23 cellular contexts compared by ENCODE assay signal in the genomic region with DNA sequence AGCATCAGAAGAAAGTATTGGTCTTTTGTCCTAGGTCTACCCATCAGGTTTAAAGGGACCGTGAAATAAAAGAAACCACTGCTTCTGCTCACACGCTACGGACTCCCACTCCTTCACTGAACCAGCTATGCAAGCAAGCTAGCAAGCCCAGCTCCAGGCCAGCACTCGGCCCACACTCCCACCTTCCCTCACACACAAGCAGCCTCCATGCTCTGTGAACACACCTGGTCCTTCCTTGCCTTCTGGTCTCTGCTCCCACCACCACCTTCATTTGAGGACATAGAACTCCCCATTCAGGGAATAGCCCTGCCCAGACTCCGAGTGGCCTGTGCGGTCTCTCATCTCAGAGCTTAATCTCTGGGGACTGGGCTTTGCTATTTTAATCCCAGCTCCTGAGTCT.
"Had no signal": no experiment of that assay in that cellular context is flagged by ENCODE, and none has a peak within 500 bp of the region (broad histone marks: within the 10 kb centered on the region; RNA-seq: fewer than 3 reads in every experiment).

No MANE protein-coding gene starts in this region.

- H3K4me3 ChIP-seq: colonic mucosa, gastroesophageal sphincter, heart left ventricle, hepatocyte, left lung, lower lobe of right lung had no signal

- H3K36me3 ChIP-seq: colonic mucosa, gastroesophageal sphincter, heart left ventricle, left lung, lower lobe of right lung had no signal

- H3K9me3 ChIP-seq: colonic mucosa, gastroesophageal sphincter, heart left ventricle, left lung, lower lobe of right lung had no signal

- H3K27me3 ChIP-seq: colonic mucosa, foreskin keratinocyte, gastroesophageal sphincter, hepatocyte, left lung had no signal

- H3K9me3 Mint-ChIP-seq: immature natural killer cell had no signal

- DNase-seq: colonic mucosa; cortex of kidney; effector CD8-positive, alpha-beta T cell; effector memory CD8-positive, alpha-beta T cell; endodermal cell; erythroblast; foreskin keratinocyte; heart left ventricle; hypothalamus; immature natural killer cell; islet precursor cell; kidney; left cardiac atrium; left lung; left ventricle myocardium superior; lower lobe of right lung; mesenchymal stem cell; naive thymus-derived CD4-positive, alpha-beta T cell had no signal

- H3K36me3 Mint-ChIP-seq: immature natural killer cell; mesothelial cell of epicardium; naive thymus-derived CD4-positive, alpha-beta T cell had no signal

- H3K4me3 Mint-ChIP-seq: dendritic cell treated with granulocyte-macrophage colony-stimulating factor and Interleukin-4, amounts not matched to agents 40 ng/mL and 50 ng/mL, for 4 days; effector memory CD8-positive, alpha-beta T cell; endodermal cell; immature natural killer cell; mesothelial cell of epicardium; naive thymus-derived CD4-positive, alpha-beta T cell had no signal

- H3K4me1 ChIP-seq: colonic mucosa, foreskin keratinocyte, gastroesophageal sphincter, heart left ventricle, left lung, lower lobe of right lung had no signal

- H3K4me1 Mint-ChIP-seq: endodermal cell, mesothelial cell of epicardium had no signal

- H3K27ac Mint-ChIP-seq: dendritic cell treated with granulocyte-macrophage colony-stimulating factor and Interleukin-4, amounts not matched to agents 40 ng/mL and 50 ng/mL, for 4 days; effector memory CD8-positive, alpha-beta T cell; endodermal cell; immature natural killer cell; mesothelial cell of epicardium had no signal

- H3K27ac ChIP-seq: colonic mucosa, epithelial cell of prostate, foreskin keratinocyte, gastroesophageal sphincter, heart left ventricle, hepatocyte, left lung, lower lobe of right lung had no signal
